ENCODE assay signal across 13 cellular contexts in the genomic region with DNA sequence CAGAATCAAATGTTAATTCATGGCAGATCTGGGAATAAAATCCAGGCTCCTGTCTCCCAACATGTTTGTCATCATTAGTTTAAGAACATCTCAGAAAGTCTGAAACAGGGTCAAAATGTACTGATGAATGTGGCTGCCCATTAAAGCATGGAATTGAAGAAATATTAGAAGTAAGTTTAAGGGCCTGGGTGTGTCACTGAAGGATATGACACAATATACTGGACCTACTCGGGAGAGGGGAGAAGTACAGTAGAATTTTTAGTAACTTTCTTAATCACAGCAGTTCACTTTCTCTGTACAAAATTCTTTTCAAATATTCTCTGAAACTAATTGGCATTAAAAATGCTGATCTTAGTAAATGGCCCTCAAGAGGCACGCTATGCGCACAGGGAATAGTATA.
A peak's percentile ranks its signal among the peaks of the same experiment; 100 is the strongest.
DNase-seq lines count a peak whose midpoint lies in the region; ATAC-seq and TF ChIP-seq lines count a peak whose summit lies in the region.
"Had no signal": no experiment of that assay in that cellular context is flagged by ENCODE, and none has a peak within 500 bp of the region (broad histone marks: within the 10 kb centered on the region; RNA-seq: fewer than 3 reads in every experiment).

No MANE protein-coding gene starts in this region.

- H3K27me3 ChIP-seq in KMS-11 (ENCODE audit: insufficient read depth, low read depth): no peaks in the 10 kb centered on the region
- H3K27me3 ChIP-seq in CD8-positive, alpha-beta memory T cell (ENCODE audit: insufficient read depth, low read length, poor library complexity, severe bottlenecking): no peaks in the 10 kb centered on the region

- POLR2A ChIA-PET in CD8-positive, alpha-beta memory T cell (lab: Charles Lee): no interaction called here

- H3K9me3 Mint-ChIP-seq in activated T-cell treated with anti-CD3 and anti-CD28 coated beads, Interleukin-2, amount 50 U/mL, for 72 hours: no peaks in the 10 kb centered on the region
- no peaks in the 10 kb centered on the region for H3K9me3 Mint-ChIP-seq in CD8-positive, alpha-beta memory T cell

- H3K27ac ChIP-seq in KMS-11 (no peak overlapping the region; the same call in 1 of the 2 replicates), coronary artery (peak overlapping the region; percentile 40 to 71), skin epidermis (peak overlapping the region in 15 of 21 experiments; percentile 6 to 82 (median 49))
- no peak overlapping the region for H3K27ac ChIP-seq in CD8-positive, alpha-beta memory T cell (ENCODE audit: low read depth, low read length)

- TF ChIP-seq CTCF in KMS-11 (conservative IDR thresholded peaks at IDR 0.05; ENCODE audit: low read depth, low read length): no peak
- no peak for TF ChIP-seq CTCF in coronary artery (IDR thresholded peaks at IDR 0.05)

- H3K4me3 ChIP-seq in KMS-11 (IDR thresholded peaks at IDR 0.05; ENCODE audit: insufficient read depth, low read depth, low read length) (no peak overlapping the region), coronary artery (peak overlapping the region; percentile 5), skin epidermis (no peak overlapping the region)
- H3K4me3 ChIP-seq in CD8-positive, alpha-beta memory T cell (ENCODE audit: low read length): no peak overlapping the region

- no peaks in the 10 kb centered on the region for H3K79me2 ChIP-seq in KMS-11 (ENCODE audit: insufficient read depth, low read depth)

- peaks cover 78% of the 10 kb centered on the region for H3K4me1 ChIP-seq in KMS-11 (ENCODE audit: low read depth, poor library complexity, severe bottlenecking)
- H3K4me1 ChIP-seq in CD8-positive, alpha-beta memory T cell (ENCODE audit: insufficient read depth, low read length): peaks cover 5% of the 10 kb centered on the region

- H3K4me3 Mint-ChIP-seq in activated T-cell treated with anti-CD3 and anti-CD28 coated beads, Interleukin-2, amount 50 U/mL, for 72 hours: peak overlapping the region in 1 of 2 donors; percentile 76
- no peak overlapping the region for H3K4me3 Mint-ChIP-seq in CD8-positive, alpha-beta memory T cell

- no peaks in the 10 kb centered on the region for H3K27me3 Mint-ChIP-seq in activated T-cell treated with anti-CD3 and anti-CD28 coated beads, Interleukin-2, amount 50 U/mL, for 72 hours (ENCODE audit: low read depth)
- no peaks in the 10 kb centered on the region for H3K27me3 Mint-ChIP-seq in CD8-positive, alpha-beta memory T cell

- H3K9me3 ChIP-seq in CD8-positive, alpha-beta memory T cell (ENCODE audit: low read length): no peaks in the 10 kb centered on the region

- H3K36me3 ChIP-seq in KMS-11 (ENCODE audit: insufficient read depth): no peaks in the 10 kb centered on the region
- H3K36me3 ChIP-seq in CD8-positive, alpha-beta memory T cell (ENCODE audit: insufficient read depth, low read length): no peaks in the 10 kb centered on the region

- no peak for DNase-seq in activated T-cell treated with anti-CD3 and anti-CD28 coated beads, Interleukin-2, amount 50 U/mL, for 72 hours
- DNase-seq in activated T-cell treated with anti-CD3 and anti-CD28 coated beads, Interleukin-2, amount 50 U/mL, for 48 hours: no peak
- DNase-seq in coronary artery (ENCODE audit: low spot score): no peak
- no peak for DNase-seq in CD8-positive, alpha-beta memory T cell
- no peak for DNase-seq in NCI-H2171 treated with DMSO at 0.1 percent for 48 hours (lab: John Stamatoyannopoulos, UW)
- DNase-seq: cerebellar nuclear complex, NCI-H2029, NCI-H69, nucleus accumbens had no signal

- peak overlapping the region; percentile 15; the same call in 1 of the 2 replicates for H3K4me2 ChIP-seq in KMS-11

- H4K20me1 ChIP-seq in KMS-11 (ENCODE audit: insufficient read depth): no peaks in the 10 kb centered on the region

- CTCF ChIA-PET in CD8-positive, alpha-beta memory T cell (lab: Charles Lee): no interaction called here

- peaks cover 84% of the 10 kb centered on the region for H3K4me1 Mint-ChIP-seq in activated T-cell treated with anti-CD3 and anti-CD28 coated beads, Interleukin-2, amount 50 U/mL, for 72 hours (ENCODE audit: low read depth)
- peaks cover 7 to 37% (median 23%) of the 10 kb centered on the region in 3 donors for H3K4me1 Mint-ChIP-seq in CD8-positive, alpha-beta memory T cell

- peaks cover 7 to 25% of the 10 kb centered on the region in 2 donors for H3K36me3 Mint-ChIP-seq in activated T-cell treated with anti-CD3 and anti-CD28 coated beads, Interleukin-2, amount 50 U/mL, for 72 hours (ENCODE audit: insufficient read depth in 2 of 2)
- peaks cover 14 to 25% (median 17%) of the 10 kb centered on the region in 3 donors for H3K36me3 Mint-ChIP-seq in CD8-positive, alpha-beta memory T cell

- H3K9ac ChIP-seq in KMS-11: no peak overlapping the region

- ATAC-seq in activated T-cell treated with anti-CD3 and anti-CD28 coated beads, Interleukin-2, amount 50 U/mL, for 72 hours (replicated peaks in 1 of 2): no peak
- no peak for ATAC-seq in HG03135 (IDR thresholded peaks at IDR 0.05; ENCODE audit: unreplicated experiment)
- ATAC-seq: sciatic nerve had no signal

- peak overlapping the region; percentile 92 for H3K27ac Mint-ChIP-seq in activated T-cell treated with anti-CD3 and anti-CD28 coated beads, Interleukin-2, amount 50 U/mL, for 72 hours
- H3K27ac Mint-ChIP-seq in CD8-positive, alpha-beta memory T cell: no peak overlapping the region

- no peak overlapping the region for H2AFZ ChIP-seq in KMS-11 (ENCODE audit: low read depth)

Comparison
In these comparisons a context has a peak if more than half of its experiments do, and no peak if none do; other contexts are left out.
1. H3K27ac ChIP-seq: peak in coronary artery (2 of 2) and skin epidermis (15 of 21); none in KMS-11 (single experiment) and CD8-positive, alpha-beta memory T cell (single experiment).